ENCODE assay signal across 13 cellular contexts in genomic region chrX:345020-345925, GRCh38.
"Had no signal": no experiment of that assay in that cellular context is flagged by ENCODE, and none has a peak within 500 bp of the region (broad histone marks: within the 10 kb centered on the region; RNA-seq: fewer than 3 reads in every experiment).

No MANE protein-coding gene starts in this region.

- H3K4me1 ChIP-seq: prostate gland, SJCRH30 had no signal

- H3K4me3 Mint-ChIP-seq: activated B cell treated with CpG ODN at 0.5 μM for 24 hours; activated CD4-positive, alpha-beta T cell treated with anti-CD3 and anti-CD28 coated beads, Interleukin-2, amount 10 ng/mL, durations not matched to agents 24 days and 14 days; activated CD8-positive, alpha-beta T cell treated with anti-CD3 and anti-CD28 coated beads, Interleukin-2, amount 10 ng/mL, durations not matched to agents 7 days and 5 days; activated naive CD4-positive, alpha-beta T cell treated with anti-CD3 and anti-CD28 coated beads for 36 hours; activated T-helper 1 cell treated with anti-CD3 and anti-CD28 coated beads, Interleukin-12 subunit alpha, Interleukin-12 subunit beta, Interleukin-2, Interleukin-4 antibody, amounts not matched to agents 30 ng/mL and 10 ng/mL and 1 ng/mL, durations not matched to agents 14 hours and 24 hours and 36 hours; naive thymus-derived CD8-positive, alpha-beta T cell; T-helper 17 cell had no signal

- H3K36me3 ChIP-seq: prostate gland had no signal

- H3K27me3 ChIP-seq: SJCRH30 had no signal

- H3K9me3 ChIP-seq: prostate gland, SJCRH30 had no signal

- H3K27ac Mint-ChIP-seq: activated B cell treated with CpG ODN at 0.5 μM for 24 hours; activated CD4-positive, alpha-beta T cell treated with anti-CD3 and anti-CD28 coated beads, Interleukin-2, amount 10 ng/mL, durations not matched to agents 24 days and 14 days; activated CD8-positive, alpha-beta T cell treated with anti-CD3 and anti-CD28 coated beads, Interleukin-2, amount 10 ng/mL, durations not matched to agents 7 days and 5 days; activated naive CD4-positive, alpha-beta T cell treated with anti-CD3 and anti-CD28 coated beads for 36 hours; activated T-helper 1 cell treated with anti-CD3 and anti-CD28 coated beads, Interleukin-12 subunit alpha, Interleukin-12 subunit beta, Interleukin-2, Interleukin-4 antibody, amounts not matched to agents 30 ng/mL and 10 ng/mL and 1 ng/mL, durations not matched to agents 14 hours and 24 hours and 36 hours; naive thymus-derived CD8-positive, alpha-beta T cell; T-helper 17 cell had no signal

- ATAC-seq: activated CD8-positive, alpha-beta T cell treated with anti-CD3 and anti-CD28 coated beads, Interleukin-2, amount 10 ng/mL, durations not matched to agents 7 days and 5 days; naive thymus-derived CD8-positive, alpha-beta T cell; T-helper 17 cell had no signal

- H3K4me3 ChIP-seq: prostate gland, SJCRH30 had no signal

- H3K27me3 Mint-ChIP-seq: activated B cell treated with CpG ODN at 0.5 μM for 24 hours; activated CD4-positive, alpha-beta T cell treated with anti-CD3 and anti-CD28 coated beads, Interleukin-2, amount 10 ng/mL, durations not matched to agents 24 days and 14 days; naive thymus-derived CD8-positive, alpha-beta T cell; T-helper 17 cell had no signal

- H3K27ac ChIP-seq: prostate gland, SJCRH30 had no signal

- H3K9me3 Mint-ChIP-seq: activated B cell treated with CpG ODN at 0.5 μM for 24 hours; activated CD4-positive, alpha-beta T cell treated with anti-CD3 and anti-CD28 coated beads, Interleukin-2, amount 10 ng/mL, durations not matched to agents 24 days and 14 days; activated naive CD4-positive, alpha-beta T cell treated with anti-CD3 and anti-CD28 coated beads for 36 hours; naive thymus-derived CD8-positive, alpha-beta T cell had no signal

- H3K4me1 Mint-ChIP-seq: activated B cell treated with CpG ODN at 0.5 μM for 24 hours; activated CD4-positive, alpha-beta T cell treated with anti-CD3 and anti-CD28 coated beads, Interleukin-2, amount 10 ng/mL, durations not matched to agents 24 days and 14 days had no signal

- DNase-seq: activated B cell treated with CpG ODN at 0.5 μM for 24 hours; activated CD4-positive, alpha-beta T cell treated with anti-CD3 and anti-CD28 coated beads, Interleukin-2, amount 10 ng/mL, durations not matched to agents 24 days and 14 days; activated CD8-positive, alpha-beta T cell treated with anti-CD3 and anti-CD28 coated beads, Interleukin-2, amount 10 ng/mL, durations not matched to agents 7 days and 5 days; activated naive CD4-positive, alpha-beta T cell treated with anti-CD3 and anti-CD28 coated beads for 36 hours; hypothalamus; naive thymus-derived CD8-positive, alpha-beta T cell; occipital lobe; SJCRH30; stimulated activated CD4-positive, alpha-beta T cell treated with anti-CD3 and anti-CD28 coated beads, Interleukin-12 subunit alpha, Interleukin-12 subunit beta, amount 100 ng/mL, for 4 hours; stimulated activated CD4-positive, alpha-beta T cell treated with anti-CD3 and anti-CD28 coated beads, Interleukin-2, amount 100 ng/mL, for 24 hours had no signal
